In genomic region chr4:142354794-142355416, GRCh38 we compare ENCODE assay signal across 1 cellular context.
TF ChIP-seq lines count a peak whose summit lies in the region.

No MANE protein-coding gene starts in this region.

TF ChIP-seq in GM12878, 131 proteins besides CTCF, POLR2A, EP300 and RAD21 (continued from another document):
- TF ChIP-seq REST (IDR thresholded peaks at IDR 0.05; ENCODE audit: low read depth, low read length) (no peak), CREB1 (IDR thresholded peaks at IDR 0.05; ENCODE audit: low read depth) (no peak), SUPT20H (IDR thresholded peaks at IDR 0.05; ENCODE audit: borderline replicate concordance, control insufficient read depth, low read depth, low read length) (no peak), ZNF207 (IDR thresholded peaks at IDR 0.05; ENCODE audit: borderline replicate concordance) (no peak), MEF2B (IDR thresholded peaks at IDR 0.05; ENCODE audit: partially characterized antibody, poor library complexity, severe bottlenecking) (no peak), SPI1 (IDR thresholded peaks at IDR 0.05; ENCODE audit: borderline replicate concordance, insufficient read depth, low read depth, low read length) (no peak), SMC3 (IDR thresholded peaks at IDR 0.05; ENCODE audit: borderline replicate concordance, low read length) (no peak), BHLHE40 (IDR thresholded peaks at IDR 0.05; ENCODE audit: borderline replicate concordance in 1 of 2, low read depth in 2 of 2, low read length in 1 of 2) (no peak), SRF (IDR thresholded peaks at IDR 0.05; ENCODE audit: low read depth in 2 of 2, low read length in 2 of 2) (no peak), ZSCAN29 (IDR thresholded peaks at IDR 0.05) (no peak), NKRF (conservative IDR thresholded peaks at IDR 0.05) (no peak)
- TF ChIP-seq, protein P1, sequence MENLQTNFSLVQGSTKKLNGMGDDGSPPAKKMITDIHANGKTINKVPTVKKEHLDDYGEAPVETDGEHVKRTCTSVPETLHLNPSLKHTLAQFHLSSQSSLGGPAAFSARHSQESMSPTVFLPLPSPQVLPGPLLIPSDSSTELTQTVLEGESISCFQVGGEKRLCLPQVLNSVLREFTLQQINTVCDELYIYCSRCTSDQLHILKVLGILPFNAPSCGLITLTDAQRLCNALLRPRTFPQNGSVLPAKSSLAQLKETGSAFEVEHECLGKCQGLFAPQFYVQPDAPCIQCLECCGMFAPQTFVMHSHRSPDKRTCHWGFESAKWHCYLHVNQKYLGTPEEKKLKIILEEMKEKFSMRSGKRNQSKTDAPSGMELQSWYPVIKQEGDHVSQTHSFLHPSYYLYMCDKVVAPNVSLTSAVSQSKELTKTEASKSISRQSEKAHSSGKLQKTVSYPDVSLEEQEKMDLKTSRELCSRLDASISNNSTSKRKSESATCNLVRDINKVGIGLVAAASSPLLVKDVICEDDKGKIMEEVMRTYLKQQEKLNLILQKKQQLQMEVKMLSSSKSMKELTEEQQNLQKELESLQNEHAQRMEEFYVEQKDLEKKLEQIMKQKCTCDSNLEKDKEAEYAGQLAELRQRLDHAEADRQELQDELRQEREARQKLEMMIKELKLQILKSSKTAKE (IDR thresholded peaks at IDR 0.05; ENCODE audit: low read depth, poor library complexity, severe bottlenecking), result no peak
